1 cellular context compared by ENCODE assay signal in the genomic region with DNA sequence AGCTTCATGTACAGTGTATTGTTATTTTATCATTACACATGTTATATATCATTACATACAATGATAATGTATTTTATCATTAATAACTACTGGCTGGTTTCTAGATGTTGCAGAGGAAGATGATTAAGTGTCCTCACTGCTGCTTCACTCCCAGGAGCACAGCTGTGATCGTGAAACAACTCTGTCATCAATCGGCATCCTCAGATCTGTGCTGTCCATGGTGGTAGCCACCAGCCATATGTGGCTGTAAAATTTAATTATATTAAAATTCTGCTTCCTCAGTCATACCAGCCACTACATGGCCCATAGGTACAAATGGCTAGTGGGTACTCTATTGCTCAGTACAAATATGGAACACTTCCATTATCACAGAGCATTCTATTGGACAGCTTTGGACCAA.
TF ChIP-seq lines count a peak whose summit lies in the region.

No MANE protein-coding gene starts in this region.

TF ChIP-seq in IMR-90, 13 proteins besides CTCF, POLR2A, EP300 and RAD21:
- TF ChIP-seq BHLHE40 (IDR thresholded peaks at IDR 0.05; ENCODE audit: low read depth, low read length): no peak
- TF ChIP-seq, protein P1, sequence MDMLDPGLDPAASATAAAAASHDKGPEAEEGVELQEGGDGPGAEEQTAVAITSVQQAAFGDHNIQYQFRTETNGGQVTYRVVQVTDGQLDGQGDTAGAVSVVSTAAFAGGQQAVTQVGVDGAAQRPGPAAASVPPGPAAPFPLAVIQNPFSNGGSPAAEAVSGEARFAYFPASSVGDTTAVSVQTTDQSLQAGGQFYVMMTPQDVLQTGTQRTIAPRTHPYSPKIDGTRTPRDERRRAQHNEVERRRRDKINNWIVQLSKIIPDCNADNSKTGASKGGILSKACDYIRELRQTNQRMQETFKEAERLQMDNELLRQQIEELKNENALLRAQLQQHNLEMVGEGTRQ (IDR thresholded peaks at IDR 0.05; ENCODE audit: low read depth, low read length): no peak
- TF ChIP-seq CEBPB (IDR thresholded peaks at IDR 0.05; ENCODE audit: low read depth, low read length): no peak
- no peak for TF ChIP-seq RCOR1 (IDR thresholded peaks at IDR 0.05; ENCODE audit: insufficient replicate concordance, low read length)
- no peak for TF ChIP-seq MXI1 (IDR thresholded peaks at IDR 0.05; ENCODE audit: borderline replicate concordance, low read depth, low read length)
- TF ChIP-seq FOS (IDR thresholded peaks at IDR 0.05; ENCODE audit: low read depth, low read length): no peak
- TF ChIP-seq MAFK (IDR thresholded peaks at IDR 0.05; ENCODE audit: low read depth, low read length): no peak
- TF ChIP-seq, protein P2, sequence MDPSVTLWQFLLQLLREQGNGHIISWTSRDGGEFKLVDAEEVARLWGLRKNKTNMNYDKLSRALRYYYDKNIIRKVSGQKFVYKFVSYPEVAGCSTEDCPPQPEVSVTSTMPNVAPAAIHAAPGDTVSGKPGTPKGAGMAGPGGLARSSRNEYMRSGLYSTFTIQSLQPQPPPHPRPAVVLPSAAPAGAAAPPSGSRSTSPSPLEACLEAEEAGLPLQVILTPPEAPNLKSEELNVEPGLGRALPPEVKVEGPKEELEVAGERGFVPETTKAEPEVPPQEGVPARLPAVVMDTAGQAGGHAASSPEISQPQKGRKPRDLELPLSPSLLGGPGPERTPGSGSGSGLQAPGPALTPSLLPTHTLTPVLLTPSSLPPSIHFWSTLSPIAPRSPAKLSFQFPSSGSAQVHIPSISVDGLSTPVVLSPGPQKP (IDR thresholded peaks at IDR 0.05; ENCODE audit: borderline replicate concordance, low read depth, low read length): no peak
- no peak for TF ChIP-seq RFX5 (IDR thresholded peaks at IDR 0.05; ENCODE audit: low read depth, low read length)
- no peak for TF ChIP-seq CHD1 (IDR thresholded peaks at IDR 0.05; ENCODE audit: low read depth, low read length)
- TF ChIP-seq MAZ (IDR thresholded peaks at IDR 0.05; ENCODE audit: borderline replicate concordance, low read depth, low read length): no peak
- TF ChIP-seq SMC3 (IDR thresholded peaks at IDR 0.05; ENCODE audit: low read depth, low read length): no peak
- no peak for TF ChIP-seq NFE2L2 (IDR thresholded peaks at IDR 0.05; ENCODE audit: low read depth, low read length)
TF ChIP-seq in IMR-90: peak in this region for 0.
